In the genomic region with DNA sequence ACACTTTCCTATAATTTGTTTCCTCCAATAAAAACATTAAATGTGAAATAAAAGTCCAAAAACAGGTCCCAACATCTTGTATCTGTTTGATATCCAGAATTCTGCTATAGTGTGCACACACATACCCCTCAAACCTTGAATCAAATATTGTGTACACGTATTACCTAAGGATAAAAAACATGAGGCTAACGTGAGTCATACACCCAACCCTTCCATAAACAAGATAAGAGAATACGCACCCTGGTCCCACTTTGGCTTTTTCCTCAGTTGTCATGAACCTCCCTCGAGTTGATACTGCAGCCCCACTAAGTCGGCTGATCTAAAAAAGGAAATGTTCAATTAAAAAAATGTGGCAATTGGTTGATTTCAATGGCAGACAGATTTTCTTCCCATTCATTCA, we compare ENCODE assay signal across 24 cellular contexts. TPM values are rescaled to one million over a fixed set of nuclear protein-coding genes. Genes with fewer than 3 reads are reported as not detected.
A peak's percentile ranks its signal among the peaks of the same experiment; 100 is the strongest.
DNase-seq lines count a peak whose midpoint lies in the region; ATAC-seq and TF ChIP-seq lines count a peak whose summit lies in the region.
"Had no signal": no experiment of that assay in that cellular context is flagged by ENCODE, and none has a peak within 500 bp of the region (broad histone marks: within the 10 kb centered on the region; RNA-seq: fewer than 3 reads in every experiment).

No MANE protein-coding gene starts in this region.

- no peak for TF ChIP-seq CTCF in PC-3 (conservative IDR thresholded peaks at IDR 0.05; ENCODE audit: low read depth, low read length)
- no peak for TF ChIP-seq CTCF in choroid plexus epithelial cell (conservative IDR thresholded peaks at IDR 0.05; ENCODE audit: low read depth, low read length)
- no peak for TF ChIP-seq CTCF in mucosa of descending colon (IDR thresholded peaks at IDR 0.05)
- no peak for TF ChIP-seq CTCF in A673 (conservative IDR thresholded peaks at IDR 0.05; ENCODE audit: low read depth, low read length)

- no peak overlapping the region for H3K27ac ChIP-seq in CD8-positive, alpha-beta memory T cell (ENCODE audit: low read depth, low read length)
- peak overlapping the region; percentile 58 for H3K27ac ChIP-seq in PC-3 (ENCODE audit: low read length)
- H3K27ac ChIP-seq in A673 (ENCODE audit: low read depth, low read length, poor library complexity, severe bottlenecking) = no peak overlapping the region
- H3K27ac ChIP-seq: esophagus muscularis mucosa, right lobe of liver, thoracic aorta had no signal

- in situ Hi-C loops in ACHN (cut with HindIII; ENCODE audit: low pct_ligation_motif_present, low pct_unique_long_range_greater_than_20kb, low sequenced_read_pairs) = no loop called here

- no peaks in the 10 kb centered on the region for H3K27me3 Mint-ChIP-seq in CD8-positive, alpha-beta memory T cell
- H3K27me3 Mint-ChIP-seq: activated B cell treated with CpG ODN at 0.5 μM for 24 hours; activated CD4-positive, alpha-beta memory T cell treated with anti-CD3 and anti-CD28 coated beads for 36 hours; activated naive CD8-positive, alpha-beta T cell treated with anti-CD3 and anti-CD28 coated beads, Interleukin-2, amount 10 ng/mL, durations not matched to agents 7 days and 5 days; brain had no signal

- peaks cover 23% of the 10 kb centered on the region for H3F3A ChIP-seq in PC-3 (ENCODE audit: low read length, unreplicated experiment)

- no peak for DNase-seq in CD8-positive, alpha-beta memory T cell
- DNase-seq in PC-3 (peak; percentile 80), choroid plexus epithelial cell (ENCODE audit: low read depth) (peak; percentile 41), mucosa of descending colon (no peak), ACHN (no peak), NCI-H2029 treated with DMSO at 0.1 percent for 48 hours (lab: John Stamatoyannopoulos, UW) (no peak), A673 (ENCODE audit: low spot score) (no peak)
- DNase-seq: activated B cell treated with CpG ODN at 0.5 μM for 24 hours; activated CD4-positive, alpha-beta memory T cell treated with anti-CD3 and anti-CD28 coated beads for 36 hours; activated naive CD8-positive, alpha-beta T cell treated with anti-CD3 and anti-CD28 coated beads, Interleukin-2, amount 10 ng/mL, durations not matched to agents 7 days and 5 days; EL; Karpas-422; NCI-H1092 treated with DMSO at 0.1 percent for 48 hours; NCI-H2081; NCI-H510A; right lobe of liver had no signal

- no peak overlapping the region for H2AFZ ChIP-seq in PC-3 (ENCODE audit: low read length)

- H3K27me3 ChIP-seq in CD8-positive, alpha-beta memory T cell (ENCODE audit: insufficient read depth, low read length, poor library complexity, severe bottlenecking) = no peaks in the 10 kb centered on the region
- H3K27me3 ChIP-seq in PC-3 (ENCODE audit: low read length) = no peaks in the 10 kb centered on the region
- no peaks in the 10 kb centered on the region for H3K27me3 ChIP-seq in A673 (replicated peaks; ENCODE audit: insufficient read depth, low read depth, low read length, poor library complexity)
- H3K27me3 ChIP-seq: esophagus muscularis mucosa, right lobe of liver had no signal

- peaks cover 86% of the 10 kb centered on the region for H3K79me2 ChIP-seq in PC-3 (ENCODE audit: low read length)

- peaks cover 55% of the 10 kb centered on the region for H4K20me1 ChIP-seq in PC-3 (ENCODE audit: low read length)

- intact Hi-C loops in PC-3 (cut with micrococcal nuclease) (no loop called here), mucosa of descending colon (cut with DNase I, micrococcal nuclease) (no loop called here), A673 (cut with micrococcal nuclease; ENCODE audit: unreplicated experiment) (loop anchor here (10.0 kb wide), 1 partner anchor 386 kb away; no protein-coding TSS in a partner anchor)

- peak overlapping the region; percentile 34 for H3K4me2 ChIP-seq in PC-3 (ENCODE audit: low read length)

- ATAC-seq in PC-3 (peak; percentile 28), mucosa of descending colon (peak; percentile 41)
- ATAC-seq: HCT116; right lobe of liver; SK-N-SH treated with all-trans-retinoic acid at 6 μM for 48 hours; stimulated activated effector memory CD8-positive, alpha-beta T cell treated with anti-CD3 and anti-CD28 coated beads, Interleukin-12 subunit alpha, Interleukin-12 subunit beta, amount 100 ng/mL, for 72 hours had no signal

- peak overlapping the region in 5 of 8 donors; percentile 2 to 62 (median 43) for H3K27ac Mint-ChIP-seq in CD8-positive, alpha-beta memory T cell
- H3K27ac Mint-ChIP-seq: activated B cell treated with CpG ODN at 0.5 μM for 24 hours; activated CD4-positive, alpha-beta memory T cell treated with anti-CD3 and anti-CD28 coated beads for 36 hours; activated naive CD8-positive, alpha-beta T cell treated with anti-CD3 and anti-CD28 coated beads, Interleukin-2, amount 10 ng/mL, durations not matched to agents 7 days and 5 days; brain; nephron; stimulated activated effector memory CD8-positive, alpha-beta T cell treated with anti-CD3 and anti-CD28 coated beads, Interleukin-12 subunit alpha, Interleukin-12 subunit beta, amount 100 ng/mL, for 72 hours had no signal

- POLR2A ChIA-PET in CD8-positive, alpha-beta memory T cell (lab: Charles Lee) = no interaction called here
- POLR2A ChIA-PET in PC-3 (lab: Charles Lee; ENCODE audit: unreplicated experiment) (interaction anchor here (1.4 kb wide), 1 partner anchor 14 kb away, joined by 4 read pairs; no protein-coding TSS in a partner anchor), A673 (lab: Charles Lee; ENCODE audit: low non-redundant PET) (no interaction called here)

- no peaks in the 10 kb centered on the region for H3K9me3 ChIP-seq in CD8-positive, alpha-beta memory T cell (ENCODE audit: low read length)
- H3K9me3 ChIP-seq in PC-3 (ENCODE audit: low read length) (no peaks in the 10 kb centered on the region), mucosa of descending colon (no peaks in the 10 kb centered on the region), A673 (ENCODE audit: low read depth, low read length, poor library complexity, severe bottlenecking) (no peaks in the 10 kb centered on the region)
- H3K9me3 ChIP-seq: esophagus muscularis mucosa, right lobe of liver, thoracic aorta had no signal

- H3K9me2 ChIP-seq in PC-3 (replicated peaks; ENCODE audit: low read length) = no peaks in the 10 kb centered on the region

- H3K9me3 Mint-ChIP-seq in CD8-positive, alpha-beta memory T cell = no peaks in the 10 kb centered on the region
- H3K9me3 Mint-ChIP-seq: activated B cell treated with CpG ODN at 0.5 μM for 24 hours; activated CD4-positive, alpha-beta memory T cell treated with anti-CD3 and anti-CD28 coated beads for 36 hours; activated naive CD8-positive, alpha-beta T cell treated with anti-CD3 and anti-CD28 coated beads, Interleukin-2, amount 10 ng/mL, durations not matched to agents 7 days and 5 days; brain; nephron; stimulated activated effector memory CD8-positive, alpha-beta T cell treated with anti-CD3 and anti-CD28 coated beads, Interleukin-12 subunit alpha, Interleukin-12 subunit beta, amount 100 ng/mL, for 72 hours had no signal

- BruUV-seq in PC-3 (replicated peaks; lab: Mats Ljungman, UMichigan) = no TSS peak
- no TSS peak for BruUV-seq in A673 (replicated peaks; lab: Mats Ljungman, UMichigan)

- H3K4me3 ChIP-seq in CD8-positive, alpha-beta memory T cell (ENCODE audit: low read length) = no peak overlapping the region
- H3K4me3 ChIP-seq in PC-3 (ENCODE audit: low read length) = no peak overlapping the region
- no peak overlapping the region for H3K4me3 ChIP-seq in choroid plexus epithelial cell (ENCODE audit: low read depth, low read length)
- no peak overlapping the region for H3K4me3 ChIP-seq in mucosa of descending colon
- no peak overlapping the region for H3K4me3 ChIP-seq in A673 (ENCODE audit: low read depth, low read length, poor library complexity, severe bottlenecking)
- H3K4me3 ChIP-seq: esophagus muscularis mucosa, right lobe of liver, thoracic aorta had no signal

- peaks cover 12 to 34% (median 20%) of the 10 kb centered on the region in 3 donors for H3K4me1 Mint-ChIP-seq in CD8-positive, alpha-beta memory T cell
- H3K4me1 Mint-ChIP-seq: brain had no signal

- peaks cover 66% of the 10 kb centered on the region for H3K36me3 ChIP-seq in CD8-positive, alpha-beta memory T cell (ENCODE audit: insufficient read depth, low read length)
- H3K36me3 ChIP-seq in PC-3 (ENCODE audit: low read depth, low read length) (peaks cover 73% of the 10 kb centered on the region), mucosa of descending colon (ENCODE audit: low read depth) (peaks cover 28% of the 10 kb centered on the region), A673 (ENCODE audit: insufficient read depth, low read length, poor library complexity, severe bottlenecking) (peaks cover 96% of the 10 kb centered on the region)

- 0 out of 2 replicates have a peak overlapping the region, but pooled peaks have one; percentile 1 for H3K9ac ChIP-seq in PC-3 (ENCODE audit: low read length)

- CTCF ChIA-PET in CD8-positive, alpha-beta memory T cell (lab: Charles Lee) = interaction anchor here (1.4 to 1.6 kb wide), 2 partner anchors 9 to 61 kb away, joined by 5 to 10 read pairs; no protein-coding TSS in a partner anchor
- CTCF ChIA-PET in PC-3 (lab: Charles Lee) (no interaction called here), A673 (lab: Charles Lee) (no interaction called here)

- H3K4me3 Mint-ChIP-seq in CD8-positive, alpha-beta memory T cell = peak overlapping the region in 1 of 7 donors; percentile 26
- H3K4me3 Mint-ChIP-seq: activated B cell treated with CpG ODN at 0.5 μM for 24 hours; activated CD4-positive, alpha-beta memory T cell treated with anti-CD3 and anti-CD28 coated beads for 36 hours; activated naive CD8-positive, alpha-beta T cell treated with anti-CD3 and anti-CD28 coated beads, Interleukin-2, amount 10 ng/mL, durations not matched to agents 7 days and 5 days; nephron; stimulated activated effector memory CD8-positive, alpha-beta T cell treated with anti-CD3 and anti-CD28 coated beads, Interleukin-12 subunit alpha, Interleukin-12 subunit beta, amount 100 ng/mL, for 72 hours had no signal

- peaks cover 3 to 74% (median 14%) of the 10 kb centered on the region in 3 donors for H3K36me3 Mint-ChIP-seq in CD8-positive, alpha-beta memory T cell
- H3K36me3 Mint-ChIP-seq: stimulated activated effector memory CD8-positive, alpha-beta T cell treated with anti-CD3 and anti-CD28 coated beads, Interleukin-12 subunit alpha, Interleukin-12 subunit beta, amount 100 ng/mL, for 72 hours had no signal

- H3K4me1 ChIP-seq in CD8-positive, alpha-beta memory T cell (ENCODE audit: insufficient read depth, low read length) = peaks cover 37% of the 10 kb centered on the region
- H3K4me1 ChIP-seq in PC-3 (ENCODE audit: insufficient read depth, low read length) (peaks cover 40% of the 10 kb centered on the region), mucosa of descending colon (ENCODE audit: low read depth) (peaks cover 41% of the 10 kb centered on the region), A673 (ENCODE audit: insufficient read depth, low read length, poor library complexity, severe bottlenecking) (peaks cover 32% of the 10 kb centered on the region)

RNA-seq across cellular contexts. Expression of a gene that starts 5.2 kb away (rescaled TPM):
- total RNA-seq in CD8-positive, alpha-beta memory T cell = 10 to 100 TPM; 58.8 to 61.2 TPM
- 8.2 TPM for polyA plus RNA-seq in CD8-positive, alpha-beta memory T cell
- total RNA-seq in PC-3 (2014; rRNA removed) (63.4 and 64.4 TPM in 2 replicates), mucosa of descending colon (10 to 100 TPM; 52.9 to 59.5 (median 58.6) TPM), A673 (2021) (92.7 and 93.3 TPM in 2 replicates)

RNA-seq across cellular contexts. Expression of a gene that starts 12.4 kb away (rescaled TPM):
- total RNA-seq in CD8-positive, alpha-beta memory T cell = not detected
- 0.29 TPM for polyA plus RNA-seq in CD8-positive, alpha-beta memory T cell
- total RNA-seq in PC-3 (2014; rRNA removed) = not detected in 2 replicates
- total RNA-seq in mucosa of descending colon = 1 to 10 TPM; 1.2 to 4.2 (median 3.3) TPM
- not detected in 2 replicates for total RNA-seq in A673 (2021)
- total RNA-seq: activated B cell treated with CpG ODN at 0.5 μM for 24 hours; activated CD4-positive, alpha-beta memory T cell treated with anti-CD3 and anti-CD28 coated beads for 36 hours; dermis microvascular lymphatic vessel endothelial cell; esophagus muscularis mucosa; right lobe of liver; thoracic aorta had no signal

RNA-seq across cellular contexts. Expression of a gene that starts 17.9 kb away (rescaled TPM):
- total RNA-seq in CD8-positive, alpha-beta memory T cell = 10 to 100 TPM; 13.7 to 16.9 TPM
- polyA plus RNA-seq in CD8-positive, alpha-beta memory T cell = 17.7 TPM
- total RNA-seq in PC-3 (2014; rRNA removed) (14.7 and 18.8 TPM in 2 replicates), mucosa of descending colon (10 to 100 TPM; 21.8 to 29.7 (median 23.5) TPM), A673 (2021) (27.5 and 29.6 TPM in 2 replicates)

RNA-seq across cellular contexts. Expression of a gene that starts 49.3 kb away (rescaled TPM):
- 100 to 1,000 TPM; 168 to 176 TPM for total RNA-seq in CD8-positive, alpha-beta memory T cell
- 18.8 TPM for polyA plus RNA-seq in CD8-positive, alpha-beta memory T cell
- 65.9 and 70.8 TPM in 2 replicates for total RNA-seq in PC-3 (2014; rRNA removed)
- 100 to 1,000 TPM in 1 of 3 donors, 10 to 100 TPM in 2; 79.7 to 132 (median 90.5) TPM for total RNA-seq in mucosa of descending colon
- total RNA-seq in A673 (2021) = 148 and 161 TPM in 2 replicates

Comparison
In these comparisons a context has a peak if more than half of its experiments do, and no peak if none do; other contexts are left out.
1. DNase-seq: peak in PC-3 (single experiment) and choroid plexus epithelial cell (single experiment); none in CD8-positive, alpha-beta memory T cell (0 of 5), mucosa of descending colon (0 of 3), ACHN (single experiment), NCI-H2029 treated with DMSO at 0.1 percent for 48 hours (single experiment) and A673 (single experiment).